17 cellular contexts compared by ENCODE assay signal in genomic region chr3:128369106-128369708, GRCh38.
"Had no signal": no experiment of that assay in that cellular context is flagged by ENCODE, and none has a peak within 500 bp of the region (broad histone marks: within the 10 kb centered on the region; RNA-seq: fewer than 3 reads in every experiment).

No MANE protein-coding gene starts in this region.

- H3K4me3 Mint-ChIP-seq: activated CD4-positive, alpha-beta memory T cell treated with anti-CD3 and anti-CD28 coated beads, Interleukin-2, amount 10 ng/mL, durations not matched to agents 7 days and 5 days; activated CD4-positive, alpha-beta T cell treated with anti-CD3 and anti-CD28 coated beads for 36 hours; natural killer cell; T-cell had no signal

- ATAC-seq: activated CD4-positive, alpha-beta T cell treated with anti-CD3 and anti-CD28 coated beads for 36 hours; natural killer cell; T-cell had no signal

- H3K4me3 ChIP-seq: coronary artery, lung, sigmoid colon, stomach, thyroid gland, uterus had no signal

- H3K27me3 ChIP-seq: sigmoid colon, stomach, thyroid gland, uterus had no signal

- H3K27ac Mint-ChIP-seq: activated CD4-positive, alpha-beta memory T cell treated with anti-CD3 and anti-CD28 coated beads, Interleukin-2, amount 10 ng/mL, durations not matched to agents 7 days and 5 days; activated CD4-positive, alpha-beta T cell treated with anti-CD3 and anti-CD28 coated beads for 36 hours; natural killer cell; T-cell had no signal

- H3K9me3 ChIP-seq: sigmoid colon, stomach, thyroid gland, uterus had no signal

- H3K4me1 ChIP-seq: thyroid gland, uterus had no signal

- H3K27ac ChIP-seq: coronary artery, stomach, thyroid gland, uterus, VCaP had no signal

- H3K27me3 Mint-ChIP-seq: activated CD4-positive, alpha-beta memory T cell treated with anti-CD3 and anti-CD28 coated beads, Interleukin-2, amount 10 ng/mL, durations not matched to agents 7 days and 5 days; activated CD4-positive, alpha-beta T cell treated with anti-CD3 and anti-CD28 coated beads for 36 hours; T-cell had no signal

- H3K36me3 Mint-ChIP-seq: natural killer cell had no signal

- H3K9me3 Mint-ChIP-seq: activated CD4-positive, alpha-beta memory T cell treated with anti-CD3 and anti-CD28 coated beads, Interleukin-2, amount 10 ng/mL, durations not matched to agents 7 days and 5 days; natural killer cell; T-cell had no signal

- DNase-seq: activated CD4-positive, alpha-beta memory T cell treated with anti-CD3 and anti-CD28 coated beads, Interleukin-2, amount 10 ng/mL, durations not matched to agents 7 days and 5 days; activated CD4-positive, alpha-beta T cell treated with anti-CD3 and anti-CD28 coated beads for 36 hours; activated T-cell treated with anti-CD3 and anti-CD28 coated beads, Interleukin-2, amount 50 U/mL, for 48 hours; central memory CD4-positive, alpha-beta T cell; effector memory CD4-positive, alpha-beta T cell; hypothalamus; natural killer cell; sigmoid colon; stimulated activated CD4-positive, alpha-beta T cell treated with anti-CD3 and anti-CD28 coated beads, Interleukin-4, amount 100 ng/mL, for 4 hours; stomach; T-cell; T1000; thyroid gland; uterus had no signal

- H3K36me3 ChIP-seq: sigmoid colon, thyroid gland, uterus had no signal
